13 cellular contexts compared by ENCODE assay signal in the genomic region with DNA sequence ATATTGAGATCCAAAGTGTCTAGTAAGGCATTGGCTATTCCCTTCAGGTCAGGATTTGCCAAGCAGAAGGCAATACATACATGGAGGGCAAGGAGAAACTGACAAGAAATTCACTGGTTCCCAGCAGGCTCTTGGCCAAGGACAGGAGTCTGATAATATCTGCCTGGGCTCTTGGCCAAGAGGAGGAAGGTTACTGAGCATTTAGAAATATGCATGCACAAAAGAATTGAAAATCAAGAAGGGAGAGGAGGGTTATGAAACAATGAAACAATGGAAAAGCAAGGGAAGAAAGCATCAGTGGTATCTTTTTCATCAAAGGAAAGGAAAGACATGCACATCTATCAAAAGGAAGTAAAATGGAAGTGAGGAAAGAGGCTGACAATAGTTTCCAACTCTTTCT. TPM values are rescaled to one million over a fixed set of nuclear protein-coding genes. Genes with fewer than 3 reads are reported as not detected.
A peak's percentile ranks its signal among the peaks of the same experiment; 100 is the strongest.
DNase-seq lines count a peak whose midpoint lies in the region; FAIRE-seq and TF ChIP-seq lines count a peak whose summit lies in the region.
"Had no signal": no experiment of that assay in that cellular context is flagged by ENCODE, and none has a peak within 500 bp of the region (broad histone marks: within the 10 kb centered on the region; RNA-seq: fewer than 3 reads in every experiment).

No MANE protein-coding gene starts in this region.

- H3K4me3 ChIP-seq in mammary epithelial cell (replicated peaks in 1 of 3; ENCODE audit: insufficient read depth in 1 of 3, low read depth in 2 of 3, low read length in 3 of 3) (no peak overlapping the region), Karpas-422 (ENCODE audit: low read length) (no peak overlapping the region), kidney (ENCODE audit: low read length in 2 of 2) (no peak overlapping the region)

- H4K20me1 ChIP-seq in mammary epithelial cell (ENCODE audit: insufficient read depth, low read length) (no peaks in the 10 kb centered on the region), Karpas-422 (ENCODE audit: insufficient read depth, low read depth, low read length) (no peaks in the 10 kb centered on the region)

- DNase-seq in EL (peak; percentile 75), NCI-H226 (peak; percentile 76), mammary epithelial cell (peak; percentile 57), mucosa of gallbladder (ENCODE audit: low spot score) (peak; percentile 47), UCSD-AML1 (lab: John Stamatoyannopoulos, UW; ENCODE audit: unreplicated experiment) (no peak), ureter (ENCODE audit: low spot score) (no peak), Karpas-422 (no peak), kidney (no peak)
- DNase-seq: activated naive CD4-positive, alpha-beta T cell treated with Interleukin-2 at 50 U/mL for 16 hours; H9; NCI-H1092; NCI-H446 treated with DMSO at 0.1 percent for 48 hours; stimulated activated naive CD4-positive, alpha-beta T cell treated with Interleukin-2 at 50 U/mL for 16 hours had no signal

- dilution Hi-C loops in mammary epithelial cell (cut with HindIII; ENCODE audit: low sequenced_read_pairs), result no loop called here

- H3K27ac ChIP-seq in mammary epithelial cell (ENCODE audit: insufficient read depth, low read depth, low read length) (no peak overlapping the region), Karpas-422 (ENCODE audit: low read length) (no peak overlapping the region), kidney (ENCODE audit: low read depth in 2 of 2, low read length in 2 of 2) (no peak overlapping the region)

- H3K4me1 ChIP-seq in mammary epithelial cell (ENCODE audit: insufficient read depth, low read length) (peaks cover 21% of the 10 kb centered on the region), Karpas-422 (ENCODE audit: low read length) (peaks cover 9% of the 10 kb centered on the region), kidney (ENCODE audit: control insufficient read depth in 1 of 2, insufficient read depth in 1 of 2, low read depth in 1 of 2, low read length in 2 of 2) (peaks cover 3 to 21% of the 10 kb centered on the region in 2 donors)

- H3K79me2 ChIP-seq in mammary epithelial cell (ENCODE audit: insufficient read depth, low read length) (peaks cover 83% of the 10 kb centered on the region), Karpas-422 (ENCODE audit: low read length) (no peaks in the 10 kb centered on the region)

- no peak for FAIRE-seq in kidney (lab: Jason Lieb, UNC)

- H2AFZ ChIP-seq in mammary epithelial cell (ENCODE audit: low read depth, low read length) (peak overlapping the region; percentile 24), Karpas-422 (ENCODE audit: low read length) (no peak overlapping the region)

- no TSS peak for BruUV-seq in mammary epithelial cell (replicated peaks; lab: Mats Ljungman, UMichigan)

- no peaks in the 10 kb centered on the region for H3K9me2 ChIP-seq in Karpas-422 (replicated peaks; ENCODE audit: insufficient read depth, low read length)

- H3K9ac ChIP-seq in mammary epithelial cell (ENCODE audit: insufficient read depth, low read length) (no peak overlapping the region), Karpas-422 (ENCODE audit: low read length) (no peak overlapping the region), kidney (ENCODE audit: low read length in 2 of 2) (no peak overlapping the region)

- H3K9me3 ChIP-seq in mammary epithelial cell (replicated peaks; ENCODE audit: insufficient read depth, low read length) (no peaks in the 10 kb centered on the region), Karpas-422 (ENCODE audit: low read length) (no peaks in the 10 kb centered on the region), kidney (ENCODE audit: control insufficient read depth in 1 of 2, low read length in 2 of 2) (no peaks in the 10 kb centered on the region)

- H3K27me3 ChIP-seq in mammary epithelial cell (ENCODE audit: insufficient read depth, low read length) (no peaks in the 10 kb centered on the region), Karpas-422 (ENCODE audit: low read length) (no peaks in the 10 kb centered on the region)

- CTCF ChIA-PET in mammary epithelial cell (lab: Charles Lee; ENCODE audit: low non-redundant PET), result no interaction called here

- in situ Hi-C loops in mammary epithelial cell (cut with MboI; ENCODE audit: low sequenced_read_pairs in 2 of 2), result no loop called here

- no peaks in the 10 kb centered on the region for H3K36me3 ChIP-seq in mammary epithelial cell (ENCODE audit: insufficient read depth, low read length)
- H3K36me3 ChIP-seq in Karpas-422 (ENCODE audit: insufficient read depth, low read length), result no peaks in the 10 kb centered on the region
- H3K36me3 ChIP-seq in kidney (ENCODE audit: control insufficient read depth in 1 of 2, insufficient read depth in 2 of 2, low read length in 2 of 2), result no peaks in the 10 kb centered on the region

- peak overlapping the region; percentile 40 for H3K4me2 ChIP-seq in mammary epithelial cell (ENCODE audit: insufficient read depth, low read depth, low read length)
- no peak overlapping the region for H3K4me2 ChIP-seq in Karpas-422 (ENCODE audit: low read depth, low read length, poor library complexity, severe bottlenecking)

- TF ChIP-seq CTCF in mammary epithelial cell (conservative IDR thresholded peaks at IDR 0.05 in 1 of 2, IDR thresholded peaks at IDR 0.05 in 1 of 2; ENCODE audit: extremely low read depth in 1 of 2, insufficient read depth in 1 of 2, low read depth in 1 of 2, low read length in 2 of 2) (no peak), kidney (IDR thresholded peaks at IDR 0.05; ENCODE audit: borderline replicate concordance, extremely low read depth, insufficient read depth) (no peak)

- intact Hi-C loops in mammary epithelial cell (cut with micrococcal nuclease), result loop anchor here (1.0 to 5.0 kb wide), 3 partner anchors 63 to 165 kb away; no protein-coding TSS in a partner anchor
- intact Hi-C loops in kidney (cut with DNase I), result no loop called here

RNA-seq across cellular contexts. Expression of a gene that starts 42.4 kb away (rescaled TPM):
- total RNA-seq in mammary epithelial cell, result 10 to 100 TPM; 20.8 to 28.5 TPM
- polyA plus RNA-seq in mammary epithelial cell, result 14.9 TPM
- 17.2 TPM for polyA minus RNA-seq in mammary epithelial cell
- 17.2 TPM for total RNA-seq in mucosa of gallbladder
- 15.6 TPM for total RNA-seq in ureter
- total RNA-seq in Karpas-422 (2014; rRNA removed; shearing (Covaris generic); ENCODE audit: low replicate concordance), result 0.65 and 1.6 TPM in 2 replicates
- total RNA-seq in kidney, result 39.8 TPM
- 26.5 TPM for polyA plus RNA-seq in kidney (ENCODE audit: insufficient read depth, low read depth, low replicate concordance)

Comparison
In these comparisons a context has a peak if more than half of its experiments do, and no peak if none do; other contexts are left out.
1. DNase-seq: peak in EL (single experiment), NCI-H226 (single experiment), mammary epithelial cell (single experiment) and mucosa of gallbladder (single experiment); none in UCSD-AML1 (single experiment), ureter (single experiment), Karpas-422 (single experiment) and kidney (single experiment).